9 cellular contexts compared by ENCODE assay signal in genomic region chr4:113452868-113453620, GRCh38.
DNase-seq lines count a peak whose midpoint lies in the region; ATAC-seq and TF ChIP-seq lines count a peak whose summit lies in the region.
"Had no signal": no experiment of that assay in that cellular context is flagged by ENCODE, and none has a peak within 500 bp of the region (broad histone marks: within the 10 kb centered on the region; RNA-seq: fewer than 3 reads in every experiment).

No MANE protein-coding gene starts in this region.

- H3K27ac ChIP-seq in ACC112 (ENCODE audit: low read depth, low read length) (peak overlapping the region; percentile 9), ascending aorta (peak overlapping the region; percentile 49 to 51)
- H3K27ac ChIP-seq: neutrophil had no signal

- H3K4me1 ChIP-seq in ACC112 (ENCODE audit: control insufficient read depth, insufficient read depth, low read length, unreplicated experiment) (peaks cover 30% of the 10 kb centered on the region), ascending aorta (peaks cover 6 to 19% of the 10 kb centered on the region in 2 donors)

- H3K27me3 ChIP-seq in ACC112 (ENCODE audit: insufficient read depth, low read length), result no peaks in the 10 kb centered on the region
- H3K27me3 ChIP-seq in ascending aorta, result no peaks in the 10 kb centered on the region
- H3K27me3 ChIP-seq: neutrophil had no signal

- DNase-seq in ascending aorta (ENCODE audit: low spot score in 2 of 2) (no peak), kidney tubule cell (ENCODE audit: low spot score) (peak; percentile 45), inferior parietal cortex (ENCODE audit: extremely low spot score) (no peak), omental fat pad (ENCODE audit: low spot score) (no peak), activated T-cell treated with anti-CD3 and anti-CD28 coated beads for 4 hours (no peak)

- no peak overlapping the region for H3K4me3 ChIP-seq in ACC112 (ENCODE audit: low read depth, low read length)
- no peak overlapping the region for H3K4me3 ChIP-seq in ascending aorta

- H2AFZ ChIP-seq in ACC112 (ENCODE audit: low read length, unreplicated experiment), result peak overlapping the region; percentile 16

- H3K9me3 ChIP-seq in ascending aorta, result no peaks in the 10 kb centered on the region
- H3K9me3 ChIP-seq: neutrophil had no signal

- no peaks in the 10 kb centered on the region for H3K79me2 ChIP-seq in ACC112 (ENCODE audit: control insufficient read depth, insufficient read depth, low read length, unreplicated experiment)

- peak; percentile 45 for ATAC-seq in HG03103 (IDR thresholded peaks at IDR 0.05; ENCODE audit: low read depth, unreplicated experiment)
- no peak for ATAC-seq in GM21390 (IDR thresholded peaks at IDR 0.05; ENCODE audit: unreplicated experiment)
- ATAC-seq in omental fat pad (ENCODE audit: low FRiP score), result no peak

- intact Hi-C loops in ascending aorta (cut with DNase I), result no loop called here

- peaks cover 24% of the 10 kb centered on the region for H3K36me3 ChIP-seq in ACC112 (ENCODE audit: insufficient read depth, low read length)
- peaks cover 13% of the 10 kb centered on the region in 2 donors for H3K36me3 ChIP-seq in ascending aorta
- H3K36me3 ChIP-seq: neutrophil had no signal

- no peak for TF ChIP-seq CTCF in ascending aorta (IDR thresholded peaks at IDR 0.05)
- no peak for TF ChIP-seq CTCF in omental fat pad (IDR thresholded peaks at IDR 0.05)
